In genomic region chr1:80113168-80114038, GRCh38 we compare ENCODE assay signal across 18 cellular contexts.
DNase-seq lines count a peak whose midpoint lies in the region; ATAC-seq, FAIRE-seq and TF ChIP-seq lines count a peak whose summit lies in the region.
"Had no signal": no experiment of that assay in that cellular context is flagged by ENCODE, and none has a peak within 500 bp of the region (broad histone marks: within the 10 kb centered on the region; RNA-seq: fewer than 3 reads in every experiment).

No MANE protein-coding gene starts in this region.

- BruUV-seq in HepG2 (replicated peaks; lab: Mats Ljungman, UMichigan), result no TSS peak

- H3K9me3 Mint-ChIP-seq in progenitor cell of endocrine pancreas (ENCODE audit: low read depth), result peaks cover 24% of the 10 kb centered on the region

- H3K36me3 ChIP-seq in liver (ENCODE audit: control insufficient read depth in 4 of 4, insufficient read depth in 3 of 4, low read depth in 1 of 4, low read length in 3 of 4) (no peaks in the 10 kb centered on the region), HepG2 (replicated peaks in 1 of 2; ENCODE audit: control insufficient read depth in 1 of 2, insufficient read depth in 2 of 2, low read length in 2 of 2) (no peaks in the 10 kb centered on the region)
- H3K36me3 ChIP-seq: BLaER1 treated with 17β-estradiol and CSF1 and Interleukin-3, amounts not matched to agents 10 nM and 100 nM had no signal

- TF ChIP-seq EP300 in HepG2 (IDR thresholded peaks at IDR 0.05; ENCODE audit: low read depth in 2 of 2, low read length in 2 of 2) (no peak), HepG2 (CRISPR knock-in tag; IDR thresholded peaks at IDR 0.05; ENCODE audit: borderline replicate concordance) (no peak)

- H3K9ac ChIP-seq in liver (ENCODE audit: low read depth in 1 of 2, low read length in 2 of 2) (peak overlapping the region in 1 of 2 donors; percentile 67), HepG2 (ENCODE audit: insufficient read depth, low read depth, low read length) (no peak overlapping the region)
- H3K9ac ChIP-seq: BLaER1 treated with 17β-estradiol and CSF1 and Interleukin-3, amounts not matched to agents 10 nM and 100 nM had no signal

- H3K4me1 Mint-ChIP-seq in progenitor cell of endocrine pancreas (ENCODE audit: low read depth), result peaks cover 1% of the 10 kb centered on the region
- H3K4me1 Mint-ChIP-seq: B cell, GM23338, IgD-negative memory B cell had no signal

- no peaks in the 10 kb centered on the region for H3K79me2 ChIP-seq in HepG2 (ENCODE audit: insufficient read depth, low read length)

- peak overlapping the region; percentile 83 for H3K27ac Mint-ChIP-seq in progenitor cell of endocrine pancreas
- H3K27ac Mint-ChIP-seq: B cell; CD8-positive, alpha-beta T cell; GM23338; IgD-negative memory B cell had no signal

- H3K4me2 ChIP-seq in HepG2 (ENCODE audit: low read depth, low read length), result no peak overlapping the region
- H3K4me2 ChIP-seq: BLaER1 treated with 17β-estradiol and CSF1 and Interleukin-3, amounts not matched to agents 10 nM and 100 nM; GM23338 had no signal

- peaks cover 0 to 10% (median 2%) of the 10 kb centered on the region in 4 donors for H3K4me1 ChIP-seq in liver (ENCODE audit: control insufficient read depth in 4 of 4, insufficient read depth in 4 of 4, low read length in 3 of 4)
- H3K4me1 ChIP-seq in HepG2 (ENCODE audit: insufficient read depth, low read length), result no peaks in the 10 kb centered on the region
- H3K4me1 ChIP-seq: BLaER1 treated with 17β-estradiol and CSF1 and Interleukin-3, amounts not matched to agents 10 nM and 100 nM had no signal

- H3K9me3 ChIP-seq in liver (ENCODE audit: control insufficient read depth in 4 of 4, low read length in 3 of 4) (peaks cover 0 to 10% (median under 1%) of the 10 kb centered on the region in 4 donors), HepG2 (ENCODE audit: low read length) (peaks cover 87% of the 10 kb centered on the region)

- TF ChIP-seq POLR2A in HepG2 (IDR thresholded peaks at IDR 0.05; ENCODE audit: insufficient read depth in 1 of 2, low read depth in 2 of 2, low read length in 2 of 2) (no peak), GM18505 (IDR thresholded peaks at IDR 0.05; ENCODE audit: borderline replicate concordance, extremely low read depth, insufficient read depth, insufficient read length) (no peak)

- no peak overlapping the region for H3K4me3 Mint-ChIP-seq in progenitor cell of endocrine pancreas (ENCODE audit: low read depth)
- H3K4me3 Mint-ChIP-seq: B cell; CD8-positive, alpha-beta T cell; GM23338; IgD-negative memory B cell had no signal

- ATAC-seq in HepG2 (no peak), left lobe of liver (peak; percentile 98), GM18505 (IDR thresholded peaks at IDR 0.05; ENCODE audit: unreplicated experiment) (no peak)
- ATAC-seq: CD8-positive, alpha-beta T cell; GM23338 had no signal

- TF ChIP-seq CTCF in liver (IDR thresholded peaks at IDR 0.05; ENCODE audit: low read depth, low read length, missing input control) (no peak), HepG2 (CRISPR knock-in tag; IDR thresholded peaks at IDR 0.05) (no peak), progenitor cell of endocrine pancreas (IDR thresholded peaks at IDR 0.05; ENCODE audit: unreplicated experiment) (no peak)

- no peak for DNase-seq in HepG2 (ENCODE audit: low spot score)
- no peak for DNase-seq in left lobe of liver (ENCODE audit: low spot score)
- DNase-seq in progenitor cell of endocrine pancreas (ENCODE audit: low spot score, unreplicated experiment), result no peak
- DNase-seq in midbrain (lab: John Stamatoyannopoulos, UW), result no peak
- DNase-seq: Calu3; CD8-positive, alpha-beta T cell; DMS79; GDM1; HCEC 1CT had no signal

- H3K4me3 ChIP-seq in liver (ENCODE audit: low read depth in 1 of 3, low read length in 3 of 3) (peak overlapping the region; percentile 15 to 24 (median 18)), HepG2 (replicated peaks in 1 of 3; ENCODE audit: insufficient read depth in 1 of 3, low read depth in 2 of 3, low read length in 3 of 3) (no peak overlapping the region)
- H3K4me3 ChIP-seq: BLaER1 treated with 17β-estradiol and CSF1 and Interleukin-3, amounts not matched to agents 10 nM and 100 nM; GM23338 had no signal

- H3K27ac ChIP-seq in liver (ENCODE audit: low read depth in 1 of 2, low read length in 2 of 2), result peak overlapping the region; percentile 3 to 28
- H3K27ac ChIP-seq in HepG2 (ENCODE audit: extremely low read length, insufficient read depth, low read length), result no peak overlapping the region
- H3K27ac ChIP-seq: BLaER1 treated with 17β-estradiol and CSF1 and Interleukin-3, amounts not matched to agents 10 nM and 100 nM had no signal

- CTCF ChIA-PET in HepG2 (lab: Yijun Ruan, JAX; ENCODE audit: low intra/inter-chr PET ratio, low total read pairs), result no interaction called here

- intact Hi-C loops in HepG2 (cut with micrococcal nuclease; ENCODE audit: unreplicated experiment), result no loop called here

- no peak overlapping the region for H2AFZ ChIP-seq in HepG2 (ENCODE audit: low read length)
- H2AFZ ChIP-seq: GM23338 had no signal

- in situ Hi-C loops in HepG2 (cut with HindIII; ENCODE audit: extremely low pct_ligation_motif_present, low pct_unique_long_range_greater_than_20kb), result no loop called here

- POLR2A ChIA-PET in HepG2 (lab: Yijun Ruan, JAX), result no interaction called here

- no peaks in the 10 kb centered on the region for H3K27me3 Mint-ChIP-seq in progenitor cell of endocrine pancreas
- H3K27me3 Mint-ChIP-seq: B cell, IgD-negative memory B cell had no signal

- no peaks in the 10 kb centered on the region for H3K36me3 Mint-ChIP-seq in progenitor cell of endocrine pancreas (ENCODE audit: insufficient read depth)
- H3K36me3 Mint-ChIP-seq: CD8-positive, alpha-beta T cell; IgD-negative memory B cell had no signal

- H4K20me1 ChIP-seq in HepG2 (ENCODE audit: insufficient read depth, low read length), result no peaks in the 10 kb centered on the region
- H4K20me1 ChIP-seq: BLaER1 treated with 17β-estradiol and CSF1 and Interleukin-3, amounts not matched to agents 10 nM and 100 nM had no signal

- TF ChIP-seq RAD21 in liver (IDR thresholded peaks at IDR 0.05), result peak; percentile 15 to 26
- no peak for TF ChIP-seq RAD21 in HepG2 (CRISPR knock-in tag; IDR thresholded peaks at IDR 0.05)

- H3K27me3 ChIP-seq in liver (ENCODE audit: control insufficient read depth in 4 of 4, insufficient read depth in 4 of 4, low read length in 3 of 4) (no peaks in the 10 kb centered on the region), HepG2 (ENCODE audit: control insufficient read depth in 1 of 2, insufficient read depth in 2 of 2, low read length in 2 of 2) (no peaks in the 10 kb centered on the region)
- H3K27me3 ChIP-seq: BLaER1 treated with 17β-estradiol and CSF1 and Interleukin-3, amounts not matched to agents 10 nM and 100 nM had no signal

- WGBS in liver, result 39% methylated on average over 3 of the region's 3 CpGs
- 34% methylated on average over 3 of the region's 3 CpGs for WGBS in HepG2 (ENCODE audit: low lambda C conversion rate)

- no peak for FAIRE-seq in HepG2 (lab: Jason Lieb, UNC)
- FAIRE-seq: GM12892, H54, HTR-8/SVneo had no signal

TF ChIP-seq in liver, 16 proteins besides CTCF, POLR2A, EP300 and RAD21 (continues in another document):
- TF ChIP-seq REST (IDR thresholded peaks at IDR 0.05) (peak; percentile 48), YY1 (IDR thresholded peaks at IDR 0.05) (peak; percentile 43)

TF ChIP-seq in HepG2, 621 proteins besides CTCF, POLR2A, EP300 and RAD21 (continues in another document):
- TF ChIP-seq NRL (CRISPR knock-in tag; IDR thresholded peaks at IDR 0.05; ENCODE audit: borderline replicate concordance) (no peak), E2F5 (CRISPR knock-in tag; conservative IDR thresholded peaks at IDR 0.05) (no peak), HCFC1 (IDR thresholded peaks at IDR 0.05; ENCODE audit: low read depth, low read length) (no peak), ZNF180 (CRISPR knock-in tag; IDR thresholded peaks at IDR 0.05; ENCODE audit: borderline replicate concordance, low read depth) (no peak), THRA (CRISPR knock-in tag; IDR thresholded peaks at IDR 0.05; ENCODE audit: borderline replicate concordance) (no peak), SOX13 (IDR thresholded peaks at IDR 0.05) (no peak), SOX13 (CRISPR knock-in tag; conservative IDR thresholded peaks at IDR 0.05 in 1 of 2, IDR thresholded peaks at IDR 0.05 in 1 of 2) (no peak), TCF12 (IDR thresholded peaks at IDR 0.05) (no peak), TCF12 (CRISPR knock-in tag; IDR thresholded peaks at IDR 0.05) (no peak), HNRNPK (IDR thresholded peaks at IDR 0.05; ENCODE audit: low read depth, low read length, poor library complexity, severe bottlenecking) (no peak)

Comparison
In these comparisons a context has a peak if more than half of its experiments do, and no peak if none do; other contexts are left out.
1. H3K4me3 ChIP-seq: peak in liver (3 of 3); none in HepG2 (0 of 3).